In genomic region chr21:43800124-43800523, GRCh38 we compare ENCODE assay signal across 28 cellular contexts.
"Had no signal": no experiment of that assay in that cellular context is flagged by ENCODE, and none has a peak within 500 bp of the region (broad histone marks: within the 10 kb centered on the region; RNA-seq: fewer than 3 reads in every experiment).

No MANE protein-coding gene starts in this region.

- H3K27me3 Mint-ChIP-seq: dendritic cell treated with granulocyte-macrophage colony-stimulating factor and Interleukin-4, amounts not matched to agents 40 ng/mL and 50 ng/mL, for 4 days; naive thymus-derived CD8-positive, alpha-beta T cell; stimulated activated memory B cell treated with anti-CD40 and anti-IgM and Interleukin-4, amounts not matched to agents 10 μg/mL and 1 μg/mL and 100 μg/mL, for 72 hours had no signal

- H3K27ac ChIP-seq: colonic mucosa, epithelial cell of prostate, gastrocnemius medialis, heart left ventricle, lower lobe of right lung, prostate gland, right atrium auricular region, sigmoid colon, testis, tibial artery, upper lobe of left lung had no signal

- H3K9me3 Mint-ChIP-seq: dendritic cell treated with granulocyte-macrophage colony-stimulating factor and Interleukin-4, amounts not matched to agents 40 ng/mL and 50 ng/mL, for 4 days; endodermal cell; naive thymus-derived CD8-positive, alpha-beta T cell; nephron progenitor cell; stimulated activated memory B cell treated with anti-CD40 and anti-IgM and Interleukin-4, amounts not matched to agents 10 μg/mL and 1 μg/mL and 100 μg/mL, for 72 hours had no signal

- H3K27me3 ChIP-seq: colonic mucosa, gastrocnemius medialis, heart left ventricle, right atrium auricular region, sigmoid colon, testis, tibial artery, upper lobe of left lung had no signal

- H3K4me1 ChIP-seq: colonic mucosa, gastrocnemius medialis, heart left ventricle, lower lobe of right lung, prostate gland, right atrium auricular region, sigmoid colon, testis, tibial artery, upper lobe of left lung had no signal

- H3K9me3 ChIP-seq: colonic mucosa, gastrocnemius medialis, heart left ventricle, lower lobe of right lung, prostate gland, right atrium auricular region, sigmoid colon, testis, tibial artery, upper lobe of left lung had no signal

- DNase-seq: colonic mucosa; effector CD8-positive, alpha-beta T cell; endodermal cell; foreskin fibroblast; gastrocnemius medialis; hippocampal formation; kidney glomerular epithelial cell; left ventricle myocardium superior; lower lobe of right lung; naive thymus-derived CD8-positive, alpha-beta T cell; nephron progenitor cell; nucleus accumbens; sigmoid colon; stimulated activated CD4-positive, alpha-beta T cell treated with anti-CD3 and anti-CD28 coated beads, Interleukin-4, amount 100 ng/mL, for 4 hours; stimulated activated naive CD8-positive, alpha-beta T cell treated with anti-CD3 and anti-CD28 coated beads, Interleukin-15, Interleukin-2, amounts not matched to agents 100 U/mL and 50 U/mL, for 24 hours; substantia nigra; testis; tibial artery had no signal

- H3K4me1 Mint-ChIP-seq: endodermal cell, nephron progenitor cell had no signal

- FAIRE-seq: islet of Langerhans, urothelium cell line had no signal

- H3K4me3 ChIP-seq: colonic mucosa, gastrocnemius medialis, heart left ventricle, lower lobe of right lung, prostate gland, right atrium auricular region, sigmoid colon, testis, tibial artery, upper lobe of left lung had no signal

- H3K27ac Mint-ChIP-seq: endodermal cell; nephron progenitor cell; stimulated activated memory B cell treated with anti-CD40 and anti-IgM and Interleukin-4, amounts not matched to agents 10 μg/mL and 1 μg/mL and 100 μg/mL, for 72 hours had no signal

- ATAC-seq: esophagus mucosa; gastrocnemius medialis; heart left ventricle; left ventricle myocardium superior; lower lobe of right lung; naive thymus-derived CD8-positive, alpha-beta T cell; stimulated activated memory B cell treated with anti-CD40 and anti-IgM and Interleukin-4, amounts not matched to agents 10 μg/mL and 1 μg/mL and 100 μg/mL, for 72 hours; stimulated activated naive CD8-positive, alpha-beta T cell treated with anti-CD3 and anti-CD28 coated beads, Interleukin-15, Interleukin-2, amounts not matched to agents 100 U/mL and 50 U/mL, for 24 hours had no signal

- H3K4me3 Mint-ChIP-seq: dendritic cell treated with granulocyte-macrophage colony-stimulating factor and Interleukin-4, amounts not matched to agents 40 ng/mL and 50 ng/mL, for 4 days; endodermal cell; naive thymus-derived CD8-positive, alpha-beta T cell; nephron progenitor cell; stimulated activated memory B cell treated with anti-CD40 and anti-IgM and Interleukin-4, amounts not matched to agents 10 μg/mL and 1 μg/mL and 100 μg/mL, for 72 hours had no signal
